In genomic region chr4:126405369-126405982, GRCh38 we compare ENCODE assay signal across 9 cellular contexts.
DNase-seq lines count a peak whose midpoint lies in the region; ATAC-seq and TF ChIP-seq lines count a peak whose summit lies in the region.
"Had no signal": no experiment of that assay in that cellular context is flagged by ENCODE, and none has a peak within 500 bp of the region (broad histone marks: within the 10 kb centered on the region; RNA-seq: fewer than 3 reads in every experiment).

No MANE protein-coding gene starts in this region.

- DNase-seq in AG09319 (ENCODE audit: extremely low read depth, low read depth) (peak; percentile 3), NAMALWA (ENCODE audit: low spot score) (peak; percentile 27), fibroblast of mammary gland (ENCODE audit: low read depth) (peak; percentile 47), NCI-H1930 (lab: John Stamatoyannopoulos, UW) (no peak), T-helper 9 cell (no peak), globus pallidus (ENCODE audit: low spot score) (no peak)

- H3K4me3 ChIP-seq in fibroblast of mammary gland (ENCODE audit: control insufficient read depth, low read depth, low read length): no peak overlapping the region
- H3K4me3 ChIP-seq: skin epidermis had no signal

- peak; percentile 62 for ATAC-seq in GM18907 (IDR thresholded peaks at IDR 0.05; ENCODE audit: unreplicated experiment)
- ATAC-seq in GM19467 (IDR thresholded peaks at IDR 0.05; ENCODE audit: unreplicated experiment): no peak

- TF ChIP-seq CTCF in AG09319 (IDR thresholded peaks at IDR 0.05; ENCODE audit: low read depth, low read length): peak; percentile 47
- TF ChIP-seq CTCF in fibroblast of mammary gland (conservative IDR thresholded peaks at IDR 0.05; ENCODE audit: control insufficient read depth, insufficient read depth, low read depth, low read length): peak; percentile 64

Comparison
In these comparisons a context has a peak if more than half of its experiments do, and no peak if none do; other contexts are left out.
1. DNase-seq: peak in AG09319 (single experiment), NAMALWA (single experiment) and fibroblast of mammary gland (single experiment); none in NCI-H1930 (0 of 2), T-helper 9 cell (single experiment) and globus pallidus (single experiment).